Comparison of ENCODE assay signal across 1 cellular context in genomic region chr16:55710466-55710865, GRCh38.
TF ChIP-seq lines count a peak whose summit lies in the region.

No MANE protein-coding gene starts in this region.

TF ChIP-seq in GM23338, 12 proteins besides CTCF, POLR2A, EP300 and RAD21:
- TF ChIP-seq REST (IDR thresholded peaks at IDR 0.05; ENCODE audit: unreplicated experiment) (peak; percentile 86), NANOG (IDR thresholded peaks at IDR 0.05; ENCODE audit: borderline replicate concordance) (no peak), CREB1 (CRISPR knock-in tag; IDR thresholded peaks at IDR 0.05; ENCODE audit: low read depth) (no peak)
